In the genomic region with DNA sequence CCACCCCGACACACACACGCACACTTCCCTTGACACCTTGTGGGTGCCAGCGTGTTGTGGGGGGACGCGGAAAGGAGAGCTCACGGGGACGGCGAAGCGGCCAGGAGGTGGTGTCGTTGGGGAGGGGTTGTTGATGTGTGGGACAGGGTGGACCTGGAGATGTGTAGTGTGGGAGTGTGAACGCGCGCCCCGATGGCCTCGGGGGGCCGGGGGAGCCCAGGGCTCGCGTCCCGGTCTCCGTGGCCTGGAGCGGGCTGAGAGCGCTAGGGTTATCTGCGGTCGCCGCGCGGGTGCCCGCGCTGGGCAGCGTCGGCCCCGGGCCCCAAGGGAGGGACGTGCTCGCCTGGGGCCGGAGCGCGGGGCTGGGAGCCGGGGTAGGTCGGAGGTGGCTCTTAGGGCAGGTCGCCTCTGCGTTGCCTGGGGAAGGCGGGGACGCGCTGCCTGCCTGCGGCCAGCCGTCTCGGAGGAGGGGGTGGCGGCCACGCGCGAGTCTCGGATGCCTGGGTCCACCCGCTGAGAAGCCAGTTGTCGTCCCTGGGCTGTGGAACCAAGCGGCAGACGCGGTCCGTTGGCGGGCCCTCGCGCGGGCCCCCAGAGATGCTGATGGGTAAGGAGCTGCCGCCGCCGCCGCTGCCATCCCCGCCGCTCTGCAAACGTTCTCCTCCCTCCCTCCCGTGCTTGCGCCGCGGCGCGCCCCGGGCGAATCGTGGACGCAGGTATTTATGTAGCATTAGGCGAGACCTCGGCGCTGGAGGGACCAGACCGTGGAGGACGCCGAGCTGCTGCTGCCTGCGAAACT, we compare ENCODE assay signal across 8 cellular contexts. TPM values are rescaled to one million over a fixed set of nuclear protein-coding genes. Genes with fewer than 3 reads are reported as not detected.
DNase-seq lines count a peak whose midpoint lies in the region; ATAC-seq and TF ChIP-seq lines count a peak whose summit lies in the region.

No MANE protein-coding gene starts in this region.

- H3K9me3 ChIP-seq in HUES64 (ENCODE audit: insufficient read depth, low read depth, low read length) (no peaks in the 10 kb centered on the region), cardiac muscle cell (ENCODE audit: low read depth) (no peaks in the 10 kb centered on the region)

- no peak overlapping the region for H3K27ac Mint-ChIP-seq in activated T-helper 1 cell treated with anti-CD3 and anti-CD28 coated beads, Interleukin-12 subunit alpha, Interleukin-12 subunit beta, Interleukin-2, Interleukin-4 antibody, amounts not matched to agents 30 ng/mL and 10 ng/mL and 1 ng/mL, durations not matched to agents 14 hours and 24 hours and 36 hours

- H3K4me1 Mint-ChIP-seq in activated T-helper 1 cell treated with anti-CD3 and anti-CD28 coated beads, Interleukin-12 subunit alpha, Interleukin-12 subunit beta, Interleukin-2, Interleukin-4 antibody, amounts not matched to agents 30 ng/mL and 10 ng/mL and 1 ng/mL, durations not matched to agents 14 hours and 24 hours and 36 hours (ENCODE audit: low read depth), result peaks cover 5% of the 10 kb centered on the region

- peaks cover 72% of the 10 kb centered on the region for H3K27me3 Mint-ChIP-seq in activated T-helper 1 cell treated with anti-CD3 and anti-CD28 coated beads, Interleukin-12 subunit alpha, Interleukin-12 subunit beta, Interleukin-2, Interleukin-4 antibody, amounts not matched to agents 30 ng/mL and 10 ng/mL and 1 ng/mL, durations not matched to agents 14 hours and 24 hours and 36 hours (ENCODE audit: insufficient read depth)

- 1% methylated on average over 86 of the region's 86 CpGs for WGBS in HUES64

- peaks cover 86% of the 10 kb centered on the region for H3K27me3 ChIP-seq in HUES64 (ENCODE audit: insufficient read depth, low read length)
- peaks cover 88% of the 10 kb centered on the region for H3K27me3 ChIP-seq in cardiac muscle cell

- no peaks in the 10 kb centered on the region for H3K36me3 Mint-ChIP-seq in activated T-helper 1 cell treated with anti-CD3 and anti-CD28 coated beads, Interleukin-12 subunit alpha, Interleukin-12 subunit beta, Interleukin-2, Interleukin-4 antibody, amounts not matched to agents 30 ng/mL and 10 ng/mL and 1 ng/mL, durations not matched to agents 14 hours and 24 hours and 36 hours (ENCODE audit: low read depth)

- no peaks in the 10 kb centered on the region for H3K4me1 ChIP-seq in HUES64 (ENCODE audit: insufficient read depth, low read length)
- no peaks in the 10 kb centered on the region for H3K4me1 ChIP-seq in cardiac muscle cell (ENCODE audit: low read depth)

- H3K9me3 Mint-ChIP-seq in activated T-helper 1 cell treated with anti-CD3 and anti-CD28 coated beads, Interleukin-12 subunit alpha, Interleukin-12 subunit beta, Interleukin-2, Interleukin-4 antibody, amounts not matched to agents 30 ng/mL and 10 ng/mL and 1 ng/mL, durations not matched to agents 14 hours and 24 hours and 36 hours, result no peaks in the 10 kb centered on the region

- no peak for TF ChIP-seq CTCF in cardiac muscle cell (IDR thresholded peaks at IDR 0.05; ENCODE audit: low read depth, low read length)

- peak overlapping the region; percentile 75 for H3K4me3 Mint-ChIP-seq in activated T-helper 1 cell treated with anti-CD3 and anti-CD28 coated beads, Interleukin-12 subunit alpha, Interleukin-12 subunit beta, Interleukin-2, Interleukin-4 antibody, amounts not matched to agents 30 ng/mL and 10 ng/mL and 1 ng/mL, durations not matched to agents 14 hours and 24 hours and 36 hours

- H3K36me3 ChIP-seq in HUES64 (ENCODE audit: insufficient read depth, low read length) (no peaks in the 10 kb centered on the region), cardiac muscle cell (no peaks in the 10 kb centered on the region)

- DNase-seq in DMS53 treated with DMSO at 0.1 percent for 48 hours (lab: John Stamatoyannopoulos, UW; ENCODE audit: unreplicated experiment) (peak; percentile 9), cardiac muscle cell (ENCODE audit: low read depth in 1 of 2, low spot score in 1 of 2) (peak in 1 of 2 donors; percentile 52), posterior cingulate gyrus (peak in 9 of 10 donors; percentile 22 to 89 (median 51)), DMS153 (lab: John Stamatoyannopoulos, UW) (no peak)
- no peak for DNase-seq in activated T-helper 1 cell treated with anti-CD3 and anti-CD28 coated beads, Interleukin-12 subunit alpha, Interleukin-12 subunit beta, Interleukin-2, Interleukin-4 antibody, amounts not matched to agents 30 ng/mL and 10 ng/mL and 1 ng/mL, durations not matched to agents 14 hours and 24 hours and 36 hours (ENCODE audit: low spot score)
- no peak for DNase-seq in activated CD4-positive, CD25-positive, alpha-beta regulatory T cell treated with anti-CD3 and anti-CD28 coated beads, Interleukin-2, amount 50 U/mL, for 72 hours

- ATAC-seq in GM18861 (IDR thresholded peaks at IDR 0.05; ENCODE audit: unreplicated experiment), result no peak

- H3K4me3 ChIP-seq in HUES64 (ENCODE audit: low read length) (peak overlapping the region; percentile 64), cardiac muscle cell (peak overlapping the region; percentile 44)

- H3K27ac ChIP-seq in HUES64 (ENCODE audit: low read depth, low read length) (no peak overlapping the region), cardiac muscle cell (no peak overlapping the region)

- H3K9ac ChIP-seq in HUES64 (ENCODE audit: low read depth, low read length), result no peak overlapping the region

- intact Hi-C loops in activated T-helper 1 cell treated with anti-CD3 and anti-CD28 coated beads, Interleukin-12 subunit alpha, Interleukin-12 subunit beta, Interleukin-2, Interleukin-4 antibody, amounts not matched to agents 30 ng/mL and 10 ng/mL and 1 ng/mL, durations not matched to agents 14 hours and 24 hours and 36 hours (cut with micrococcal nuclease), result loop anchor here (2.0 to 5.0 kb wide), 2 partner anchors 66 to 102 kb away; no protein-coding TSS in a partner anchor
- intact Hi-C loops in posterior cingulate gyrus (cut with DNase I), result no loop called here

RNA-seq across cellular contexts. Expression of gene KLHL29, which starts 1.6 kb away (rescaled TPM):
- polyA plus RNA-seq in HUES64 (2013, experiment 1 of 2), result 1.3 TPM
- 2.1 TPM for polyA plus RNA-seq in HUES64 (2013, experiment 2 of 2)
- total RNA-seq in activated T-helper 1 cell treated with anti-CD3 and anti-CD28 coated beads, Interleukin-12 subunit alpha, Interleukin-12 subunit beta, Interleukin-2, Interleukin-4 antibody, amounts not matched to agents 30 ng/mL and 10 ng/mL and 1 ng/mL, durations not matched to agents 14 hours and 24 hours and 36 hours, result 2.8 and 3.3 TPM in 2 replicates
- total RNA-seq in cardiac muscle cell, result 5.7 and 11.0 TPM in 2 replicates
- polyA plus RNA-seq in cardiac muscle cell, result 5.6 and 14.2 TPM in 2 replicates

Comparison
In these comparisons a context has a peak if more than half of its experiments do, and no peak if none do; other contexts are left out.
1. DNase-seq: peak in DMS53 treated with DMSO at 0.1 percent for 48 hours (single experiment) and posterior cingulate gyrus (9 of 10); none in activated T-helper 1 cell treated with anti-CD3 and anti-CD28 coated beads, Interleukin-12 subunit alpha, Interleukin-12 subunit beta, Interleukin-2, Interleukin-4 antibody, amounts not matched to agents 30 ng/mL and 10 ng/mL and 1 ng/mL, durations not matched to agents 14 hours and 24 hours and 36 hours (single experiment), activated CD4-positive, CD25-positive, alpha-beta regulatory T cell treated with anti-CD3 and anti-CD28 coated beads, Interleukin-2, amount 50 U/mL, for 72 hours (single experiment) and DMS153 (single experiment).